In genomic region chr13:21359855-21360254, GRCh38 we compare ENCODE assay signal across 25 cellular contexts.
"Had no signal": no experiment of that assay in that cellular context is flagged by ENCODE, and none has a peak within 500 bp of the region (broad histone marks: within the 10 kb centered on the region; RNA-seq: fewer than 3 reads in every experiment).

No MANE protein-coding gene starts in this region.

- H3K27ac Mint-ChIP-seq: immature natural killer cell; memory B cell; naive thymus-derived CD8-positive, alpha-beta T cell; nephron; progenitor cell of endocrine pancreas; stimulated activated naive B cell treated with anti-CD40 and anti-IgM and Interleukin-4, amounts not matched to agents 10 μg/mL and 1 μg/mL and 100 μg/mL, for 72 hours had no signal

- ATAC-seq: naive thymus-derived CD8-positive, alpha-beta T cell; right lobe of liver; stimulated activated naive B cell treated with anti-CD40 and anti-IgM and Interleukin-4, amounts not matched to agents 10 μg/mL and 1 μg/mL and 100 μg/mL, for 72 hours; stimulated activated naive CD8-positive, alpha-beta T cell treated with anti-CD3 and anti-CD28 coated beads, Interleukin-15, Interleukin-2, amounts not matched to agents 100 U/mL and 50 U/mL, for 24 hours had no signal

- H3K9me3 ChIP-seq: ovary, right atrium auricular region, right lobe of liver, thoracic aorta, uterus had no signal

- H3K4me3 Mint-ChIP-seq: immature natural killer cell; memory B cell; naive thymus-derived CD8-positive, alpha-beta T cell; nephron; neural crest cell; stimulated activated naive B cell treated with anti-CD40 and anti-IgM and Interleukin-4, amounts not matched to agents 10 μg/mL and 1 μg/mL and 100 μg/mL, for 72 hours had no signal

- DNase-seq: hypothalamus; immature natural killer cell; left ventricle myocardium inferior; naive thymus-derived CD8-positive, alpha-beta T cell; occipital lobe; ovary; right lobe of liver; stimulated activated CD4-positive, alpha-beta T cell treated with anti-CD3 and anti-CD28 coated beads, Interleukin-1b, Interleukin-23, amount 100 ng/mL, for 48 hours; stimulated activated CD4-positive, alpha-beta T cell treated with anti-CD3 and anti-CD28 coated beads, Interleukin-2, amount 100 ng/mL, for 48 hours; stimulated activated CD4-positive, alpha-beta T cell treated with anti-CD3 and anti-CD28 coated beads, Interleukin-4, amount 100 ng/mL, for 4 hours; stimulated activated CD8-positive, alpha-beta memory T cell treated with anti-CD3 and anti-CD28 coated beads, Interleukin-4, amount 100 ng/mL, for 48 hours; stimulated activated naive B cell treated with anti-CD40 and anti-IgM and Interleukin-4, amounts not matched to agents 10 μg/mL and 1 μg/mL and 100 μg/mL, for 72 hours; stimulated activated naive CD8-positive, alpha-beta T cell treated with anti-CD3 and anti-CD28 coated beads, Interleukin-15, Interleukin-2, amounts not matched to agents 100 U/mL and 50 U/mL, for 24 hours; stomach; tibial artery; trophoblast cell; uterus had no signal

- H3K27me3 Mint-ChIP-seq: memory B cell; naive thymus-derived CD8-positive, alpha-beta T cell; progenitor cell of endocrine pancreas; stimulated activated naive B cell treated with anti-CD40 and anti-IgM and Interleukin-4, amounts not matched to agents 10 μg/mL and 1 μg/mL and 100 μg/mL, for 72 hours had no signal

- H3K36me3 ChIP-seq: left ventricle myocardium inferior, ovary, right atrium auricular region, right lobe of liver, stomach, thoracic aorta, tibial artery, uterus had no signal

- H3K4me1 Mint-ChIP-seq: memory B cell; nephron; neural crest cell; stimulated activated naive B cell treated with anti-CD40 and anti-IgM and Interleukin-4, amounts not matched to agents 10 μg/mL and 1 μg/mL and 100 μg/mL, for 72 hours had no signal

- H3K27me3 ChIP-seq: ovary, right atrium auricular region, right lobe of liver, stomach, tibial artery, uterus had no signal

- H3K27ac ChIP-seq: left ventricle myocardium inferior, ovary, right atrium auricular region, right lobe of liver, stomach, thoracic aorta, tibial artery, uterus had no signal

- H3K4me1 ChIP-seq: left ventricle myocardium inferior, right atrium auricular region, right lobe of liver, stomach, tibial artery, uterus had no signal

- H3K4me3 ChIP-seq: left ventricle myocardium inferior, lung, ovary, right atrium auricular region, right lobe of liver, smooth muscle cell, stomach, thoracic aorta, tibial artery, uterus had no signal

- H3K9me3 Mint-ChIP-seq: immature natural killer cell, memory B cell had no signal

- H3K36me3 Mint-ChIP-seq: memory B cell; naive thymus-derived CD8-positive, alpha-beta T cell had no signal
